29 cellular contexts compared by ENCODE assay signal in the genomic region with DNA sequence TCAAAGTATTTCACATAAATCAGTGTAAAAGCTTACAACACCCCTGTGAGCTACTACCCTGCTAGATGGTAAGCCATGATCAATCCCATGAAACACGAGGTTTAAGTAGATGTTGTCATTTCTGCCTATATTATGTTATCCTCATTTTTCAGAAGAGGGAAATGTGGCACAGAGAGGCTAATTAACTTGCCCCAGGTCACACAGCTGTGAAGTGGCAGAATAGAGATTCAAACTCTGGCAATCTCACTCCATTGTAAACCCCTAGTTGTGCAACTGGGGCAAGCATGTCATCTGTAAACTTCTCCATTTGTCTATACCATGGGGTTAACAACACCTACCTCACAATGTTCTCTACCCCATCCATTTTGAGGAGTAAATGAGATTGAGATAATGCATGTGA.
"Had no signal": no experiment of that assay in that cellular context is flagged by ENCODE, and none has a peak within 500 bp of the region (broad histone marks: within the 10 kb centered on the region; RNA-seq: fewer than 3 reads in every experiment).

No MANE protein-coding gene starts in this region.

- H3K4me3 Mint-ChIP-seq: stimulated activated effector memory CD8-positive, alpha-beta T cell treated with anti-CD3 and anti-CD28 coated beads, Interleukin-12 subunit alpha, Interleukin-12 subunit beta, amount 100 ng/mL, for 72 hours; stimulated activated memory B cell treated with anti-CD40 and anti-IgM and Interleukin-4, amounts not matched to agents 10 μg/mL and 1 μg/mL and 100 μg/mL, for 72 hours; stimulated activated naive B cell treated with anti-CD40 and anti-IgM and Interleukin-4, amounts not matched to agents 10 μg/mL and 1 μg/mL and 100 μg/mL, for 72 hours; stimulated activated naive CD8-positive, alpha-beta T cell treated with anti-CD3 and anti-CD28 coated beads, Interleukin-15, amount 100 ng/mL, for 72 hours; stimulated activated naive CD8-positive, alpha-beta T cell treated with anti-CD3 and anti-CD28 coated beads, Interleukin-15, Interleukin-2, amounts not matched to agents 100 ng/mL and 50 ng/mL, for 24 hours; type B pancreatic cell had no signal

- ATAC-seq: stimulated activated effector memory CD8-positive, alpha-beta T cell treated with anti-CD3 and anti-CD28 coated beads, Interleukin-12 subunit alpha, Interleukin-12 subunit beta, amount 100 ng/mL, for 72 hours; stimulated activated memory B cell treated with anti-CD40 and anti-IgM and Interleukin-4, amounts not matched to agents 10 μg/mL and 1 μg/mL and 100 μg/mL, for 72 hours; stimulated activated naive B cell treated with anti-CD40 and anti-IgM and Interleukin-4, amounts not matched to agents 10 μg/mL and 1 μg/mL and 100 μg/mL, for 72 hours; stimulated activated naive CD8-positive, alpha-beta T cell treated with anti-CD3 and anti-CD28 coated beads, Interleukin-15, amount 100 ng/mL, for 72 hours; stimulated activated naive CD8-positive, alpha-beta T cell treated with anti-CD3 and anti-CD28 coated beads, Interleukin-15, Interleukin-2, amounts not matched to agents 100 U/mL and 50 U/mL, for 24 hours; upper lobe of right lung had no signal

- H3K9me3 ChIP-seq: stomach, suprapubic skin, testis, thoracic aorta, thyroid gland, tibial artery, tibial nerve, transverse colon, upper lobe of left lung, upper lobe of right lung, uterus, vagina had no signal

- FAIRE-seq: urothelium cell line had no signal

- H3K4me3 ChIP-seq: stomach, suprapubic skin, testis, thoracic aorta, thyroid gland, tibial artery, tibial nerve, transverse colon, upper lobe of left lung, upper lobe of right lung, uterus, vagina had no signal

- DNase-seq: stimulated activated CD4-positive, alpha-beta T cell treated with anti-CD3 and anti-CD28 coated beads, Interleukin-2, amount 100 ng/mL, for 48 hours; stimulated activated CD4-positive, alpha-beta T cell treated with anti-CD3 and anti-CD28 coated beads, Interleukin-4, amount 100 ng/mL, for 1 hour; stimulated activated CD4-positive, alpha-beta T cell treated with anti-CD3 and anti-CD28 coated beads, Interleukin-4, amount 100 ng/mL, for 24 hours; stimulated activated CD4-positive, alpha-beta T cell treated with anti-CD3 and anti-CD28 coated beads, Interleukin-4, amount 100 ng/mL, for 4 hours; stimulated activated CD8-positive, alpha-beta memory T cell treated with anti-CD3 and anti-CD28 coated beads, Interleukin-4, amount 100 ng/mL, for 48 hours; stimulated activated naive B cell treated with anti-CD40 and anti-IgM and Interleukin-4, amounts not matched to agents 10 μg/mL and 1 μg/mL and 100 μg/mL, for 72 hours; stimulated activated naive CD4-positive, alpha-beta T cell; stimulated activated naive CD4-positive, alpha-beta T cell treated with Interleukin-2 at 50 U/mL for 16 hours; stimulated activated naive CD8-positive, alpha-beta T cell treated with anti-CD3 and anti-CD28 coated beads, Interleukin-15, amount 100 ng/mL, for 72 hours; stimulated activated naive CD8-positive, alpha-beta T cell treated with anti-CD3 and anti-CD28 coated beads, Interleukin-15, Interleukin-2, amounts not matched to agents 100 U/mL and 50 U/mL, for 24 hours; stomach; substantia nigra; testis; thyroid gland; tibial artery; transverse colon; trophoblast cell; upper lobe of left lung; upper lobe of right lung; uterus had no signal

- H3K4me1 ChIP-seq: stomach, suprapubic skin, tibial artery, transverse colon, upper lobe of left lung, upper lobe of right lung, uterus, vagina had no signal

- H3K27ac ChIP-seq: stomach, suprapubic skin, testis, thoracic aorta, thyroid gland, tibial artery, tibial nerve, transverse colon, upper lobe of left lung, upper lobe of right lung, uterus, vagina had no signal

- H3K9me3 Mint-ChIP-seq: stimulated activated effector memory CD8-positive, alpha-beta T cell treated with anti-CD3 and anti-CD28 coated beads, Interleukin-12 subunit alpha, Interleukin-12 subunit beta, amount 100 ng/mL, for 72 hours; stimulated activated memory B cell treated with anti-CD40 and anti-IgM and Interleukin-4, amounts not matched to agents 10 μg/mL and 1 μg/mL and 100 μg/mL, for 72 hours; stimulated activated naive B cell treated with anti-CD40 and anti-IgM and Interleukin-4, amounts not matched to agents 10 μg/mL and 1 μg/mL and 100 μg/mL, for 72 hours; stimulated activated naive CD8-positive, alpha-beta T cell treated with anti-CD3 and anti-CD28 coated beads, Interleukin-15, amount 100 ng/mL, for 72 hours; stimulated activated naive CD8-positive, alpha-beta T cell treated with anti-CD3 and anti-CD28 coated beads, Interleukin-15, Interleukin-2, amounts not matched to agents 100 ng/mL and 50 ng/mL, for 24 hours had no signal

- H3K27me3 ChIP-seq: stomach, suprapubic skin, testis, thyroid gland, tibial artery, tibial nerve, transverse colon, upper lobe of left lung, upper lobe of right lung, uterus, vagina had no signal

- H3K4me1 Mint-ChIP-seq: stimulated activated effector memory CD8-positive, alpha-beta T cell treated with anti-CD3 and anti-CD28 coated beads, Interleukin-12 subunit alpha, Interleukin-12 subunit beta, amount 100 ng/mL, for 72 hours; stimulated activated memory B cell treated with anti-CD40 and anti-IgM and Interleukin-4, amounts not matched to agents 10 μg/mL and 1 μg/mL and 100 μg/mL, for 72 hours; stimulated activated naive B cell treated with anti-CD40 and anti-IgM and Interleukin-4, amounts not matched to agents 10 μg/mL and 1 μg/mL and 100 μg/mL, for 72 hours; stimulated activated naive CD8-positive, alpha-beta T cell treated with anti-CD3 and anti-CD28 coated beads, Interleukin-15, amount 100 ng/mL, for 72 hours had no signal

- H3K36me3 ChIP-seq: thoracic aorta, thyroid gland, transverse colon, upper lobe of left lung, upper lobe of right lung, uterus had no signal

- H3K36me3 Mint-ChIP-seq: stimulated activated effector memory CD8-positive, alpha-beta T cell treated with anti-CD3 and anti-CD28 coated beads, Interleukin-12 subunit alpha, Interleukin-12 subunit beta, amount 100 ng/mL, for 72 hours; stimulated activated memory B cell treated with anti-CD40 and anti-IgM and Interleukin-4, amounts not matched to agents 10 μg/mL and 1 μg/mL and 100 μg/mL, for 72 hours; stimulated activated naive B cell treated with anti-CD40 and anti-IgM and Interleukin-4, amounts not matched to agents 10 μg/mL and 1 μg/mL and 100 μg/mL, for 72 hours; type B pancreatic cell had no signal

- H3K27ac Mint-ChIP-seq: stimulated activated effector memory CD8-positive, alpha-beta T cell treated with anti-CD3 and anti-CD28 coated beads, Interleukin-12 subunit alpha, Interleukin-12 subunit beta, amount 100 ng/mL, for 72 hours; stimulated activated memory B cell treated with anti-CD40 and anti-IgM and Interleukin-4, amounts not matched to agents 10 μg/mL and 1 μg/mL and 100 μg/mL, for 72 hours; stimulated activated naive B cell treated with anti-CD40 and anti-IgM and Interleukin-4, amounts not matched to agents 10 μg/mL and 1 μg/mL and 100 μg/mL, for 72 hours; stimulated activated naive CD8-positive, alpha-beta T cell treated with anti-CD3 and anti-CD28 coated beads, Interleukin-15, amount 100 ng/mL, for 72 hours; stimulated activated naive CD8-positive, alpha-beta T cell treated with anti-CD3 and anti-CD28 coated beads, Interleukin-15, Interleukin-2, amounts not matched to agents 100 ng/mL and 50 ng/mL, for 24 hours; type B pancreatic cell had no signal

- H3K27me3 Mint-ChIP-seq: stimulated activated memory B cell treated with anti-CD40 and anti-IgM and Interleukin-4, amounts not matched to agents 10 μg/mL and 1 μg/mL and 100 μg/mL, for 72 hours; stimulated activated naive B cell treated with anti-CD40 and anti-IgM and Interleukin-4, amounts not matched to agents 10 μg/mL and 1 μg/mL and 100 μg/mL, for 72 hours; stimulated activated naive CD8-positive, alpha-beta T cell treated with anti-CD3 and anti-CD28 coated beads, Interleukin-15, amount 100 ng/mL, for 72 hours; stimulated activated naive CD8-positive, alpha-beta T cell treated with anti-CD3 and anti-CD28 coated beads, Interleukin-15, Interleukin-2, amounts not matched to agents 100 ng/mL and 50 ng/mL, for 24 hours had no signal
